In the genomic region with DNA sequence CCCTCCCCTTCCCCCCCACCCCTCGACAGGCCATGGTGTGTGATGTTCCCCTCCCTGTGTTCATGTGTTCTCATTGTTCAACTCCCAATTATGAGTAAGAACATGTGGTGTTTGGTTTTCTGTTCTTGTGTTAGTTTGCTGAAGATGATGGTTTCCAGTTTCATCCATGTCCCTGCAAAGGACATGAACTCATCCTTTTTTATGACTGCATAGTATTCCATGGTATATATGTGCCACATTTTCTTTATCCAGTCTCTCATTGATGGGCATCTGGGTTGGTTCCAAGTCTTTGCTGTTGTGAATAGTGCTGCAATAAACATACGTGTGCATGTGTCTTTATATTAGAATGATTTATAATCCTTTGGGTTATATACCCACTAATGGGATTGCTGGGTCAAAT, we compare ENCODE assay signal across 1 cellular context. TPM values are rescaled to one million over a fixed set of nuclear protein-coding genes. Genes with fewer than 3 reads are reported as not detected.
"Had no signal": no experiment of that assay in that cellular context is flagged by ENCODE, and none has a peak within 500 bp of the region (broad histone marks: within the 10 kb centered on the region; RNA-seq: fewer than 3 reads in every experiment).

No MANE protein-coding gene starts in this region.

RNA-seq across cellular contexts. Expression of a gene that starts 38.4 kb away (rescaled TPM):
- total RNA-seq: G401 had no signal
